In the genomic region with DNA sequence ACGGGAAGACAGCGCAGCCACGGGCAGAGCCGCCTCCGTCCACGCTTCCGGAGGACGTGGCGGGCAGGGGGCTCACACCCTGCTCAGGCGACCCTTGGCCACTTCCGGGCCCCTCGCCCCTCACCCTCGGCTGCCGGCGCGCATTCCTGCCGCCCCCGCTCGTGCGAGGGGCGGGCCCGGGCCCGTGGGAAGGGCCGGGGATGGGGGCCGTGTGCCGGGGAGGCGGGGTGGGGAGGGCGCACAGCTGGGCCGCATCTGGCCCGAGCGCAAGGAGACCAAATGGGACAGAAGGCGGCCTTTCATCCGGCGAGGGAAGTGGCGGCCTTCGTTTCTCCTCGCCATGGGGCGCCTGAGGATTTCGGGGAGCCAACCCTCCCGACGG, we compare ENCODE assay signal across 9 cellular contexts. TPM values are rescaled to one million over a fixed set of nuclear protein-coding genes. Genes with fewer than 3 reads are reported as not detected.
DNase-seq lines count a peak whose midpoint lies in the region; ATAC-seq and TF ChIP-seq lines count a peak whose summit lies in the region.
"Had no signal": no experiment of that assay in that cellular context is flagged by ENCODE, and none has a peak within 500 bp of the region (broad histone marks: within the 10 kb centered on the region; RNA-seq: fewer than 3 reads in every experiment).

No MANE protein-coding gene starts in this region.

- TF ChIP-seq CTCF in left lung (IDR thresholded peaks at IDR 0.05) = no peak
- no peak for TF ChIP-seq CTCF in suprapubic skin (IDR thresholded peaks at IDR 0.05)

- H3K9me3 Mint-ChIP-seq in activated CD4-positive, alpha-beta T cell treated with anti-CD3 and anti-CD28 coated beads for 36 hours (ENCODE audit: low read depth) = no peaks in the 10 kb centered on the region
- H3K9me3 Mint-ChIP-seq in activated naive CD8-positive, alpha-beta T cell treated with anti-CD3 and anti-CD28 coated beads, Interleukin-2, amount 10 ng/mL, durations not matched to agents 7 days and 5 days = no peaks in the 10 kb centered on the region

- H3K4me3 Mint-ChIP-seq in activated CD4-positive, alpha-beta T cell treated with anti-CD3 and anti-CD28 coated beads for 36 hours = peak overlapping the region; percentile 52
- H3K4me3 Mint-ChIP-seq in activated naive CD8-positive, alpha-beta T cell treated with anti-CD3 and anti-CD28 coated beads, Interleukin-2, amount 10 ng/mL, durations not matched to agents 7 days and 5 days = peak overlapping the region; percentile 75

- H3K36me3 ChIP-seq in left lung (no peaks in the 10 kb centered on the region), suprapubic skin (no peaks in the 10 kb centered on the region)

- POLR2A ChIA-PET in activated CD4-positive, alpha-beta T cell treated with anti-CD3 and anti-CD28 coated beads for 36 hours (lab: Charles Lee) = no interaction called here
- POLR2A ChIA-PET in activated naive CD8-positive, alpha-beta T cell treated with anti-CD3 and anti-CD28 coated beads, Interleukin-2, amount 10 ng/mL, durations not matched to agents 7 days and 5 days (lab: Charles Lee) = interaction anchor here (0.6 to 12.9 kb wide), 4 partner anchors 9 to 11 kb away, joined by 3 to 207 read pairs (median 5); no protein-coding TSS in a partner anchor

- H3K4me1 ChIP-seq in left lung = peaks cover 26 to 49% of the 10 kb centered on the region in 2 donors
- peaks cover 56% of the 10 kb centered on the region for H3K4me1 ChIP-seq in suprapubic skin

- no peak for TF ChIP-seq EP300 in suprapubic skin (IDR thresholded peaks at IDR 0.05)

- CTCF ChIA-PET in activated CD4-positive, alpha-beta T cell treated with anti-CD3 and anti-CD28 coated beads for 36 hours (lab: Charles Lee) = no interaction called here

- H3K27me3 ChIP-seq in left lung (peaks cover 0 to 16% of the 10 kb centered on the region in 2 donors), suprapubic skin (peaks cover 7% of the 10 kb centered on the region)

- WGBS in suprapubic skin = 0% methylated on average over 10 of the region's 41 CpGs

- H3K27ac Mint-ChIP-seq in activated CD4-positive, alpha-beta T cell treated with anti-CD3 and anti-CD28 coated beads for 36 hours = no peak overlapping the region
- peak overlapping the region; percentile 67 for H3K27ac Mint-ChIP-seq in activated naive CD8-positive, alpha-beta T cell treated with anti-CD3 and anti-CD28 coated beads, Interleukin-2, amount 10 ng/mL, durations not matched to agents 7 days and 5 days

- H3K36me3 Mint-ChIP-seq in activated CD4-positive, alpha-beta T cell treated with anti-CD3 and anti-CD28 coated beads for 36 hours (ENCODE audit: low read depth) = no peaks in the 10 kb centered on the region
- peaks cover 21% of the 10 kb centered on the region for H3K36me3 Mint-ChIP-seq in activated naive CD8-positive, alpha-beta T cell treated with anti-CD3 and anti-CD28 coated beads, Interleukin-2, amount 10 ng/mL, durations not matched to agents 7 days and 5 days

- H3K4me1 Mint-ChIP-seq in activated CD4-positive, alpha-beta T cell treated with anti-CD3 and anti-CD28 coated beads for 36 hours = peaks cover 32% of the 10 kb centered on the region
- peaks cover 12% of the 10 kb centered on the region for H3K4me1 Mint-ChIP-seq in activated naive CD8-positive, alpha-beta T cell treated with anti-CD3 and anti-CD28 coated beads, Interleukin-2, amount 10 ng/mL, durations not matched to agents 7 days and 5 days

- H3K27me3 Mint-ChIP-seq in activated CD4-positive, alpha-beta T cell treated with anti-CD3 and anti-CD28 coated beads for 36 hours = no peaks in the 10 kb centered on the region
- H3K27me3 Mint-ChIP-seq in activated naive CD8-positive, alpha-beta T cell treated with anti-CD3 and anti-CD28 coated beads, Interleukin-2, amount 10 ng/mL, durations not matched to agents 7 days and 5 days = no peaks in the 10 kb centered on the region

- H3K27ac ChIP-seq in left lung (peak overlapping the region; percentile 14 to 74), suprapubic skin (no peak overlapping the region)

- ATAC-seq in activated CD4-positive, alpha-beta T cell treated with anti-CD3 and anti-CD28 coated beads for 36 hours = no peak
- no peak for ATAC-seq in activated naive CD8-positive, alpha-beta T cell treated with anti-CD3 and anti-CD28 coated beads, Interleukin-2, amount 10 ng/mL, durations not matched to agents 7 days and 5 days (ENCODE audit: low read depth)
- ATAC-seq in left lung = no peak
- no peak for ATAC-seq in GM21529 (IDR thresholded peaks at IDR 0.05; ENCODE audit: unreplicated experiment)
- no peak for ATAC-seq in GM18861 (IDR thresholded peaks at IDR 0.05; ENCODE audit: unreplicated experiment)

- no peak for TF ChIP-seq POLR2A in suprapubic skin (IDR thresholded peaks at IDR 0.05)

- H3K4me3 ChIP-seq in left lung (peak overlapping the region; percentile 40 to 81), suprapubic skin (peak overlapping the region; percentile 64)

- intact Hi-C loops in activated CD4-positive, alpha-beta T cell treated with anti-CD3 and anti-CD28 coated beads for 36 hours (cut with DNase I, micrococcal nuclease) = loop anchor here (1.0 to 5.0 kb wide), 7 partner anchors 7 to 1356 kb away; a partner anchor contains a TSS
- intact Hi-C loops in left lung (cut with DNase I) = no loop called here

- no peak for DNase-seq in activated CD4-positive, alpha-beta T cell treated with anti-CD3 and anti-CD28 coated beads for 36 hours
- DNase-seq in activated CD4-positive, alpha-beta T cell treated with anti-CD3 and anti-CD28 coated beads for 48 hours = no peak
- DNase-seq in activated naive CD8-positive, alpha-beta T cell treated with anti-CD3 and anti-CD28 coated beads, Interleukin-2, amount 10 ng/mL, durations not matched to agents 7 days and 5 days = no peak
- DNase-seq in left lung (no peak), suprapubic skin (ENCODE audit: low spot score in 2 of 2) (no peak), NCI-H1092 treated with DMSO at 0.1 percent for 48 hours (lab: John Stamatoyannopoulos, UW) (no peak)

- H3K9me3 ChIP-seq in left lung (no peaks in the 10 kb centered on the region), suprapubic skin (no peaks in the 10 kb centered on the region)

RNA-seq across cellular contexts. Expression of a gene that starts 0.8 kb away (rescaled TPM):
- 10 to 100 TPM; 14.9 to 23.3 TPM for total RNA-seq in activated CD4-positive, alpha-beta T cell treated with anti-CD3 and anti-CD28 coated beads for 36 hours
- 100 to 1,000 TPM; 115 to 121 TPM for total RNA-seq in activated naive CD8-positive, alpha-beta T cell treated with anti-CD3 and anti-CD28 coated beads, Interleukin-2, amount 10 ng/mL, durations not matched to agents 7 days and 5 days
- 10 to 100 TPM; 38.0 to 59.2 TPM for total RNA-seq in left lung
- total RNA-seq in suprapubic skin = 100 to 1,000 TPM; 105 to 198 (median 150) TPM

RNA-seq across cellular contexts. Expression of a gene that starts 36.6 kb away (rescaled TPM):
- 10 to 100 TPM; 34.7 to 35.9 TPM for total RNA-seq in activated CD4-positive, alpha-beta T cell treated with anti-CD3 and anti-CD28 coated beads for 36 hours
- 10 to 100 TPM; 33.5 to 40.1 TPM for total RNA-seq in activated naive CD8-positive, alpha-beta T cell treated with anti-CD3 and anti-CD28 coated beads, Interleukin-2, amount 10 ng/mL, durations not matched to agents 7 days and 5 days
- total RNA-seq in left lung = 10 to 100 TPM; 22.5 to 24.7 TPM
- total RNA-seq in suprapubic skin = 10 to 100 TPM; 51.5 to 79.3 (median 63.3) TPM

RNA-seq across cellular contexts. Expression of a gene that starts 40.1 kb away (rescaled TPM):
- total RNA-seq in activated CD4-positive, alpha-beta T cell treated with anti-CD3 and anti-CD28 coated beads for 36 hours = 1 to 10 TPM; 7.2 to 8.4 TPM
- total RNA-seq in activated naive CD8-positive, alpha-beta T cell treated with anti-CD3 and anti-CD28 coated beads, Interleukin-2, amount 10 ng/mL, durations not matched to agents 7 days and 5 days = 10 to 100 TPM in 1 of 2 experiments, 1 to 10 TPM in 1; 8.3 to 10.0 TPM
- total RNA-seq in left lung (10 to 100 TPM; 19.0 to 19.3 TPM), suprapubic skin (10 to 100 TPM; 10.1 to 18.8 (median 15.7) TPM)

RNA-seq across cellular contexts. Expression of a gene that starts 42.5 kb away (rescaled TPM):
- total RNA-seq in activated CD4-positive, alpha-beta T cell treated with anti-CD3 and anti-CD28 coated beads for 36 hours = not detected
- not detected for total RNA-seq in activated naive CD8-positive, alpha-beta T cell treated with anti-CD3 and anti-CD28 coated beads, Interleukin-2, amount 10 ng/mL, durations not matched to agents 7 days and 5 days
- total RNA-seq in left lung (not detected), suprapubic skin (not detected)
- total RNA-seq: dermis microvascular lymphatic vessel endothelial cell had no signal

Comparison
In these comparisons a context has a peak if more than half of its experiments do, and no peak if none do; other contexts are left out.
1. intact Hi-C loops: an anchor here in activated CD4-positive, alpha-beta T cell treated with anti-CD3 and anti-CD28 coated beads for 36 hours (1.0 to 5.0 kb wide); none called in left lung.